In genomic region chr20:1893721-1894470, GRCh38 we compare ENCODE assay signal across 1 cellular context.
TF ChIP-seq lines count a peak whose summit lies in the region.

No MANE protein-coding gene starts in this region.

TF ChIP-seq in WTC11, 78 proteins besides CTCF, POLR2A, EP300 and RAD21 (continued from another document):
- no peak for TF ChIP-seq ZNF532 (CRISPR knock-in tag; IDR thresholded peaks at IDR 0.05; ENCODE audit: borderline replicate concordance)
